39 cellular contexts compared by ENCODE assay signal in the genomic region with DNA sequence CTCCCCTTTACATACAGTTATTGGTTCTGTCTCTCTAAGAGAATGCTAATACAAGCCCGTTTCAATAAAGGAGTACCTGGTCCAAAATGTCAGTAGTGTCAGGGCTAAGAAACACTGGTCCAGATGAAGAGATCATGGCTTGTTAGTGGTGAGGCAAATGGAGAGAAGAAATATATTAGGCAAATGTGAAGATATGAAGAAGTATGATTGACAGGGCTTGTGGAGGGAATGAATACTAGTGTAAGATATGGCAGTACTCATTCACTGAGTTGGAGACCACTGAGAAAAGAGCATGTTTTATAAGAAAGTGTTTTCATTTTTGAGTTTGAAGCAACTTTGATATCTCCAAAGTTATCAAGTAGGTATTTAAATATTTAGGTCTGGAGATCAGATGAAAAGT.
"Had no signal": no experiment of that assay in that cellular context is flagged by ENCODE, and none has a peak within 500 bp of the region (broad histone marks: within the 10 kb centered on the region; RNA-seq: fewer than 3 reads in every experiment).

No MANE protein-coding gene starts in this region.

- H3K27me3 Mint-ChIP-seq: activated naive CD4-positive, alpha-beta T cell treated with anti-CD3 and anti-CD28 coated beads, Interleukin-2, amount 10 ng/mL, durations not matched to agents 7 days and 5 days; activated naive CD4-positive, alpha-beta T cell treated with anti-CD3 and anti-CD28 coated beads, Interleukin-2, amount 50 U/mL, for 24 hours; activated naive CD8-positive, alpha-beta T cell; activated naive CD8-positive, alpha-beta T cell treated with anti-CD3 and anti-CD28 coated beads for 36 hours; activated naive CD8-positive, alpha-beta T cell treated with anti-CD3 and anti-CD28 coated beads, Interleukin-2, amount 10 ng/mL, durations not matched to agents 7 days and 5 days; activated naive CD8-positive, alpha-beta T cell treated with anti-CD3 and anti-CD28 coated beads, Interleukin-2, amount 50 U/mL, for 24 hours; activated T-cell treated with anti-CD3 and anti-CD28 coated beads, Interleukin-2, amount 50 U/mL, for 24 hours; activated T-helper 17 cell treated with anti-CD3 and anti-CD28 coated beads, Interleukin-2, amount 50 U/mL, for 72 hours; brain; central memory CD8-positive, alpha-beta T cell had no signal

- H3K9me3 Mint-ChIP-seq: activated naive CD8-positive, alpha-beta T cell treated with anti-CD3 and anti-CD28 coated beads for 36 hours; activated T-cell treated with anti-CD3 and anti-CD28 coated beads, Interleukin-2, amount 50 U/mL, for 24 hours; activated T-cell treated with anti-CD3 and anti-CD28 coated beads, Interleukin-2, amount 50 U/mL, for 4 hours; activated T-helper 1 cell treated with anti-CD3 and anti-CD28 coated beads, Interleukin-12 subunit alpha, Interleukin-12 subunit beta, Interleukin-2, Interleukin-4 antibody, amounts not matched to agents 30 ng/mL and 10 ng/mL and 1 ng/mL, durations not matched to agents 14 hours and 24 hours and 36 hours had no signal

- H3K4me3 Mint-ChIP-seq: activated naive CD4-positive, alpha-beta T cell treated with anti-CD3 and anti-CD28 coated beads for 36 hours; activated naive CD4-positive, alpha-beta T cell treated with anti-CD3 and anti-CD28 coated beads, Interleukin-2, amount 10 ng/mL, durations not matched to agents 7 days and 5 days; activated naive CD4-positive, alpha-beta T cell treated with anti-CD3 and anti-CD28 coated beads, Interleukin-2, amount 50 U/mL, for 24 hours; activated naive CD8-positive, alpha-beta T cell; activated naive CD8-positive, alpha-beta T cell treated with anti-CD3 and anti-CD28 coated beads for 36 hours; activated naive CD8-positive, alpha-beta T cell treated with anti-CD3 and anti-CD28 coated beads, Interleukin-2, amount 10 ng/mL, durations not matched to agents 7 days and 5 days; activated naive CD8-positive, alpha-beta T cell treated with anti-CD3 and anti-CD28 coated beads, Interleukin-2, amount 50 U/mL, for 24 hours; activated T-cell treated with anti-CD3 and anti-CD28 coated beads, Interleukin-2, amount 50 U/mL, for 24 hours; activated T-cell treated with anti-CD3 and anti-CD28 coated beads, Interleukin-2, amount 50 U/mL, for 4 hours; activated T-cell treated with anti-CD3 and anti-CD28 coated beads, Interleukin-2, amount 50 U/mL, for 72 hours; activated T-helper 1 cell treated with anti-CD3 and anti-CD28 coated beads, Interleukin-12 subunit alpha, Interleukin-12 subunit beta, Interleukin-2, Interleukin-4 antibody, amounts not matched to agents 30 ng/mL and 10 ng/mL and 1 ng/mL, durations not matched to agents 14 hours and 24 hours and 36 hours; activated T-helper 17 cell treated with anti-CD3 and anti-CD28 coated beads, Interleukin-2, amount 50 U/mL, for 72 hours; brain; central memory CD8-positive, alpha-beta T cell had no signal

- FAIRE-seq: astrocyte, bronchial epithelial cell had no signal

- H3K36me3 Mint-ChIP-seq: activated naive CD4-positive, alpha-beta T cell treated with anti-CD3 and anti-CD28 coated beads, Interleukin-2, amount 10 ng/mL, durations not matched to agents 7 days and 5 days; activated naive CD4-positive, alpha-beta T cell treated with anti-CD3 and anti-CD28 coated beads, Interleukin-2, amount 50 U/mL, for 24 hours; activated naive CD4-positive, alpha-beta T cell treated with anti-CD3 and anti-CD28 coated beads, Interleukin-2, amount 50 U/mL, for 72 hours; activated naive CD8-positive, alpha-beta T cell; activated naive CD8-positive, alpha-beta T cell treated with anti-CD3 and anti-CD28 coated beads for 36 hours; activated naive CD8-positive, alpha-beta T cell treated with anti-CD3 and anti-CD28 coated beads, Interleukin-2, amount 10 ng/mL, durations not matched to agents 7 days and 5 days; brain had no signal

- H3K9me3 ChIP-seq: adrenal gland, ascending aorta, body of pancreas, breast epithelium had no signal

- H3K4me3 ChIP-seq: adrenal gland, ascending aorta, body of pancreas, breast epithelium, cardiac muscle cell had no signal

- H3K4me1 ChIP-seq: adrenal gland, ascending aorta, body of pancreas, breast epithelium had no signal

- H3K27me3 ChIP-seq: adrenal gland, ascending aorta, body of pancreas, brain microvascular endothelial cell, breast epithelium, cardiac muscle cell had no signal

- H3K27ac ChIP-seq: adrenal gland, ascending aorta, body of pancreas, brain microvascular endothelial cell, breast epithelium, cardiac muscle cell had no signal

- ATAC-seq: activated naive CD4-positive, alpha-beta T cell treated with anti-CD3 and anti-CD28 coated beads, Interleukin-2, amount 50 U/mL, for 72 hours; activated naive CD8-positive, alpha-beta T cell treated with anti-CD3 and anti-CD28 coated beads, Interleukin-2, amount 50 U/mL, for 24 hours; activated T-cell treated with anti-CD3 and anti-CD28 coated beads, Interleukin-2, amount 50 U/mL, for 4 hours; activated T-cell treated with anti-CD3 and anti-CD28 coated beads, Interleukin-2, amount 50 U/mL, for 72 hours; activated T-helper 17 cell treated with anti-CD3 and anti-CD28 coated beads, Interleukin-2, amount 50 U/mL, for 72 hours; body of pancreas had no signal

- H3K4me1 Mint-ChIP-seq: activated naive CD4-positive, alpha-beta T cell treated with anti-CD3 and anti-CD28 coated beads, Interleukin-2, amount 10 ng/mL, durations not matched to agents 7 days and 5 days; activated naive CD4-positive, alpha-beta T cell treated with anti-CD3 and anti-CD28 coated beads, Interleukin-2, amount 50 U/mL, for 24 hours; activated naive CD8-positive, alpha-beta T cell treated with anti-CD3 and anti-CD28 coated beads for 36 hours; activated naive CD8-positive, alpha-beta T cell treated with anti-CD3 and anti-CD28 coated beads, Interleukin-2, amount 10 ng/mL, durations not matched to agents 7 days and 5 days; activated naive CD8-positive, alpha-beta T cell treated with anti-CD3 and anti-CD28 coated beads, Interleukin-2, amount 50 U/mL, for 24 hours; activated T-helper 17 cell treated with anti-CD3 and anti-CD28 coated beads, Interleukin-2, amount 50 U/mL, for 72 hours; central memory CD8-positive, alpha-beta T cell had no signal

- DNase-seq: activated effector memory CD4-positive, alpha-beta T cell treated with anti-CD3 and anti-CD28 coated beads, Interleukin-2, amount 50 U/mL, for 16 hours; activated effector memory CD4-positive, alpha-beta T cell treated with Interleukin-2 at 50 U/mL for 16 hours; activated gamma-delta T cell; activated gamma-delta T cell treated with Interleukin-2 at 50 U/mL for 16 hours; activated naive CD4-positive, alpha-beta T cell; activated naive CD4-positive, alpha-beta T cell treated with anti-CD3 and anti-CD28 coated beads for 36 hours; activated naive CD4-positive, alpha-beta T cell treated with anti-CD3 and anti-CD28 coated beads, Interleukin-2, amount 10 ng/mL, durations not matched to agents 7 days and 5 days; activated naive CD4-positive, alpha-beta T cell treated with anti-CD3 and anti-CD28 coated beads, Interleukin-2, amount 50 U/mL, for 16 hours; activated naive CD4-positive, alpha-beta T cell treated with Interleukin-2 at 50 U/mL for 16 hours; activated naive CD8-positive, alpha-beta T cell treated with anti-CD3 and anti-CD28 coated beads for 36 hours; activated naive CD8-positive, alpha-beta T cell treated with anti-CD3 and anti-CD28 coated beads, Interleukin-2, amount 10 ng/mL, durations not matched to agents 7 days and 5 days; activated naive CD8-positive, alpha-beta T cell treated with anti-CD3 and anti-CD28 coated beads, Interleukin-2, amount 50 U/mL, for 24 hours; activated T-cell treated with anti-CD3 and anti-CD28 coated beads, Interleukin-2, amount 50 U/mL, for 1 hour; activated T-cell treated with anti-CD3 and anti-CD28 coated beads, Interleukin-2, amount 50 U/mL, for 24 hours; activated T-cell treated with anti-CD3 and anti-CD28 coated beads, Interleukin-2, amount 50 U/mL, for 4 hours; activated T-cell treated with anti-CD3 and anti-CD28 coated beads, Interleukin-2, amount 50 U/mL, for 48 hours; activated T-cell treated with anti-CD3 and anti-CD28 coated beads, Interleukin-2, amount 50 U/mL, for 72 hours; adrenal gland; amniotic stem cell; amygdala; anterior cingulate cortex; aorta; body of pancreas; brain microvascular endothelial cell; caudate nucleus; central memory CD4-positive, alpha-beta T cell; cerebellar nuclear complex had no signal

- H3K36me3 ChIP-seq: adrenal gland, ascending aorta, brain microvascular endothelial cell, breast epithelium, cardiac muscle cell had no signal

- H3K27ac Mint-ChIP-seq: activated naive CD4-positive, alpha-beta T cell treated with anti-CD3 and anti-CD28 coated beads for 36 hours; activated naive CD4-positive, alpha-beta T cell treated with anti-CD3 and anti-CD28 coated beads, Interleukin-2, amount 10 ng/mL, durations not matched to agents 7 days and 5 days; activated naive CD4-positive, alpha-beta T cell treated with anti-CD3 and anti-CD28 coated beads, Interleukin-2, amount 50 U/mL, for 24 hours; activated naive CD4-positive, alpha-beta T cell treated with anti-CD3 and anti-CD28 coated beads, Interleukin-2, amount 50 U/mL, for 72 hours; activated naive CD8-positive, alpha-beta T cell; activated naive CD8-positive, alpha-beta T cell treated with anti-CD3 and anti-CD28 coated beads for 36 hours; activated naive CD8-positive, alpha-beta T cell treated with anti-CD3 and anti-CD28 coated beads, Interleukin-2, amount 10 ng/mL, durations not matched to agents 7 days and 5 days; activated naive CD8-positive, alpha-beta T cell treated with anti-CD3 and anti-CD28 coated beads, Interleukin-2, amount 50 U/mL, for 24 hours; activated T-cell treated with anti-CD3 and anti-CD28 coated beads, Interleukin-2, amount 50 U/mL, for 24 hours; activated T-cell treated with anti-CD3 and anti-CD28 coated beads, Interleukin-2, amount 50 U/mL, for 72 hours; activated T-helper 1 cell treated with anti-CD3 and anti-CD28 coated beads, Interleukin-12 subunit alpha, Interleukin-12 subunit beta, Interleukin-2, Interleukin-4 antibody, amounts not matched to agents 30 ng/mL and 10 ng/mL and 1 ng/mL, durations not matched to agents 14 hours and 24 hours and 36 hours; activated T-helper 17 cell treated with anti-CD3 and anti-CD28 coated beads, Interleukin-2, amount 50 U/mL, for 72 hours; brain had no signal
